In genomic region chr19:45768644-45769053, GRCh38 we compare ENCODE assay signal across 8 cellular contexts. TPM values are rescaled to one million over a fixed set of nuclear protein-coding genes. Genes with fewer than 3 reads are reported as not detected.
DNase-seq lines count a peak whose midpoint lies in the region; ATAC-seq and TF ChIP-seq lines count a peak whose summit lies in the region.

No MANE protein-coding gene starts in this region.

- H3K18ac ChIP-seq in mesendoderm (ENCODE audit: low read length), result peak overlapping the region; percentile 94

- H3K27me3 ChIP-seq in mesendoderm (ENCODE audit: insufficient read depth, low read length, poor library complexity) (no peaks in the 10 kb centered on the region), upper lobe of right lung (no peaks in the 10 kb centered on the region)

- ATAC-seq in upper lobe of right lung, result no peak
- no peak for ATAC-seq in HG02938 (IDR thresholded peaks at IDR 0.05; ENCODE audit: unreplicated experiment)
- ATAC-seq in HG02798 (IDR thresholded peaks at IDR 0.05; ENCODE audit: poor library complexity, unreplicated experiment), result no peak

- no peaks in the 10 kb centered on the region for H3K79me1 ChIP-seq in mesendoderm (ENCODE audit: low read length)

- peak overlapping the region; percentile 100 for H3K9ac ChIP-seq in mesendoderm (ENCODE audit: low read length)

- peak; percentile 80 for DNase-seq in activated effector memory CD4-positive, alpha-beta T cell treated with anti-CD3 and anti-CD28 coated beads, Interleukin-2, amount 50 U/mL, for 16 hours
- no peak for DNase-seq in activated effector memory CD4-positive, alpha-beta T cell treated with Interleukin-2 at 50 U/mL for 16 hours
- DNase-seq in T-helper 2 cell, result peak in 3 of 5 experiments; percentile 10 to 58 (median 36)
- DNase-seq in mesendoderm, result peak; percentile 60
- no peak for DNase-seq in upper lobe of right lung

- H3K27ac ChIP-seq in cingulate gyrus (ENCODE audit: low read depth, low read length) (peak overlapping the region; percentile 96), mesendoderm (ENCODE audit: low read depth, low read length) (peak overlapping the region; percentile 98), upper lobe of right lung (peak overlapping the region; percentile 92)

- intact Hi-C loops in upper lobe of right lung (cut with DNase I), result no loop called here

- H2BK5ac ChIP-seq in mesendoderm (ENCODE audit: low read length), result peak overlapping the region; percentile 99

- H3K79me2 ChIP-seq in mesendoderm (ENCODE audit: control insufficient read depth, insufficient read depth, low read length), result no peaks in the 10 kb centered on the region

- no CpG with 5 or more reads among the region's 41 CpGs for WGBS in mesendoderm (ENCODE audit: extremely low coverage, insufficient coverage, low lambda C conversion rate)

- H4K5ac ChIP-seq in mesendoderm (ENCODE audit: low read length), result no peak overlapping the region

- H3K56ac ChIP-seq in mesendoderm (ENCODE audit: low read length), result peak overlapping the region; percentile 100

- peak overlapping the region; percentile 100 for H2AK5ac ChIP-seq in mesendoderm (ENCODE audit: low read length)

- H3K4me3 ChIP-seq in mesendoderm (ENCODE audit: low read length), result peak overlapping the region; percentile 95
- H3K4me3 ChIP-seq in upper lobe of right lung, result peak overlapping the region; percentile 69

- peak overlapping the region; percentile 99 for H3K4me2 ChIP-seq in mesendoderm (ENCODE audit: low read length)

- peak overlapping the region; percentile 69 for H4K8ac ChIP-seq in mesendoderm (ENCODE audit: low read depth, low read length)

- no peak overlapping the region for H2BK15ac ChIP-seq in mesendoderm (replicated peaks; ENCODE audit: low read depth)

- peak overlapping the region; percentile 98 for H3K23ac ChIP-seq in mesendoderm (ENCODE audit: low read length)

- TF ChIP-seq CTCF in upper lobe of right lung (IDR thresholded peaks at IDR 0.05), result no peak

- H3K4ac ChIP-seq in mesendoderm (ENCODE audit: low read depth, low read length), result peak overlapping the region; percentile 94

- H3K4me1 ChIP-seq in mesendoderm (ENCODE audit: control insufficient read depth, low read depth, low read length), result peaks cover 8% of the 10 kb centered on the region
- H3K4me1 ChIP-seq in upper lobe of right lung, result peaks cover 31% of the 10 kb centered on the region

- no peaks in the 10 kb centered on the region for H3K9me3 ChIP-seq in upper lobe of right lung

- no peaks in the 10 kb centered on the region for H3K36me3 ChIP-seq in mesendoderm (ENCODE audit: control insufficient read depth, insufficient read depth, low read length)
- H3K36me3 ChIP-seq in upper lobe of right lung, result no peaks in the 10 kb centered on the region

- peak overlapping the region; percentile 48 for H2BK120ac ChIP-seq in mesendoderm (ENCODE audit: low read depth, low read length)

RNA-seq across cellular contexts. Expression of gene SIX5, which starts 0.4 kb away (rescaled TPM):
- 19.5 TPM for polyA plus RNA-seq in mesendoderm (2013, experiment 1 of 2)
- polyA plus RNA-seq in mesendoderm (2013, experiment 2 of 2), result 18.9 TPM
- total RNA-seq in upper lobe of right lung, result 15.5 TPM

RNA-seq across cellular contexts. Expression of gene DMPK, which starts 13.6 kb away (rescaled TPM):
- polyA plus RNA-seq in mesendoderm (2013, experiment 1 of 2), result 10.5 TPM
- 9.3 TPM for polyA plus RNA-seq in mesendoderm (2013, experiment 2 of 2)
- total RNA-seq in upper lobe of right lung, result 50.1 TPM

RNA-seq across cellular contexts. Expression of gene DMWD, which starts 24.0 kb away (rescaled TPM):
- 20.6 TPM for polyA plus RNA-seq in mesendoderm (2013, experiment 1 of 2)
- polyA plus RNA-seq in mesendoderm (2013, experiment 2 of 2), result 20.9 TPM
- total RNA-seq in upper lobe of right lung, result 58.7 TPM

RNA-seq across cellular contexts. Expression of gene MEIOSIN, which starts 35.4 kb away (rescaled TPM):
- polyA plus RNA-seq in mesendoderm (2013, experiment 1 of 2), result 0.38 TPM
- 0.28 TPM for polyA plus RNA-seq in mesendoderm (2013, experiment 2 of 2)
- not detected for total RNA-seq in upper lobe of right lung

RNA-seq across cellular contexts. Expression of gene FBXO46, which starts 38.0 kb away (rescaled TPM):
- polyA plus RNA-seq in mesendoderm (2013, experiment 1 of 2), result 17.4 TPM
- polyA plus RNA-seq in mesendoderm (2013, experiment 2 of 2), result 17.5 TPM
- total RNA-seq in upper lobe of right lung, result 16.5 TPM

Comparison
In these comparisons a context has a peak if more than half of its experiments do, and no peak if none do; other contexts are left out.
1. DNase-seq: peak in activated effector memory CD4-positive, alpha-beta T cell treated with anti-CD3 and anti-CD28 coated beads, Interleukin-2, amount 50 U/mL, for 16 hours (single experiment), T-helper 2 cell (3 of 5) and mesendoderm (single experiment); none in activated effector memory CD4-positive, alpha-beta T cell treated with Interleukin-2 at 50 U/mL for 16 hours (single experiment) and upper lobe of right lung (single experiment).
2. Peak in every context shown above with its lines, with median percentiles within 50 percentile points of each other: H3K27ac ChIP-seq.